7 cellular contexts compared by ENCODE assay signal in the genomic region with DNA sequence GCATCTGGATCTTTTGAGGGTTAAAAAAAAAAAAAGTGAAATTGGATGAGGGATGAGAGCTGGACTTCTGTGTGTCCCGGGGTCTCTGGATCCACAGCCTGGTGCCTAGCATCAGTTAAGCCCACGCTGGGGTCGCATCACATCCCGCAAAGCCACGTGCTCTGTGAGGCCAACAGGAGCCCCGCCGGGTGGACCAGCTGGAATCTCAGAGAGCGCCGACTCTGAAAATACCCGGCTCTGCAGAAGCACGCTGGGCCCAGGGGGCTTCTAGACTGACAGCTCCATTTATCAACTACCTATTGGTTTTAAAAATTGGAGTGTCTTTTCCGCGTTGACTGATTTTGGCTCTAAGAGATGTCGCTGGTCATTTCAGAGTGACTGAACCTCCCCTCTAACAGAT.
DNase-seq lines count a peak whose midpoint lies in the region; ATAC-seq and TF ChIP-seq lines count a peak whose summit lies in the region.
"Not testable (repeated sequence)": the region's sequence is repeated elsewhere in the genome, so short reads cannot be mapped to it uniquely, and the experiment has no call there.

No MANE protein-coding gene starts in this region.

- H3K27ac ChIP-seq in coronary artery (peak overlapping the region in 1 of 2 donors; percentile 48), stomach (peak overlapping the region in 1 of 5 donors; percentile 51)
- H3K27ac ChIP-seq in hepatocyte, psoas muscle: not testable (repeated sequence)

- not testable (repeated sequence) for H3K27ac Mint-ChIP-seq in activated naive CD4-positive, alpha-beta T cell treated with anti-CD3 and anti-CD28 coated beads, Interleukin-2, amount 50 U/mL, for 24 hours; glutamatergic neuron (ENCODE audit: unreplicated experiment); nephron progenitor cell

- not testable (repeated sequence) for H3K4me1 ChIP-seq in hepatocyte (ENCODE audit: insufficient read depth); psoas muscle; stomach

- not testable (repeated sequence) for H4K20me1 ChIP-seq in hepatocyte (ENCODE audit: insufficient read depth, poor library complexity, severe bottlenecking)

- H3K4me3 ChIP-seq in coronary artery (peak overlapping the region; percentile 64), psoas muscle (peak overlapping the region; percentile 52), stomach (peak overlapping the region; percentile 27 to 36 (median 32))
- H3K4me3 ChIP-seq in hepatocyte = not testable (repeated sequence)

- H3K4me3 Mint-ChIP-seq in activated naive CD4-positive, alpha-beta T cell treated with anti-CD3 and anti-CD28 coated beads, Interleukin-2, amount 50 U/mL, for 24 hours = peak overlapping the region; percentile 26
- peak overlapping the region; percentile 42 for H3K4me3 Mint-ChIP-seq in glutamatergic neuron (ENCODE audit: unreplicated experiment)
- H3K4me3 Mint-ChIP-seq in nephron progenitor cell = not testable (repeated sequence)

- TF ChIP-seq POLR2A in stomach (IDR thresholded peaks at IDR 0.05) = not testable (repeated sequence)

- intact Hi-C loops in psoas muscle (cut with DNase I); stomach (cut with DNase I; ENCODE audit: low total_unique reads): not testable (repeated sequence)

- H2AFZ ChIP-seq in hepatocyte = not testable (repeated sequence)

- H3K9me3 ChIP-seq in hepatocyte (ENCODE audit: low read depth); psoas muscle; stomach: not testable (repeated sequence)

- not testable (repeated sequence) for ATAC-seq in psoas muscle

- peak overlapping the region; percentile 71 for H3K4me2 ChIP-seq in hepatocyte

- H3K36me3 Mint-ChIP-seq in activated naive CD4-positive, alpha-beta T cell treated with anti-CD3 and anti-CD28 coated beads, Interleukin-2, amount 50 U/mL, for 24 hours; glutamatergic neuron (ENCODE audit: unreplicated experiment); nephron progenitor cell (ENCODE audit: low read depth): not testable (repeated sequence)

- not testable (repeated sequence) for H3K9me3 Mint-ChIP-seq in activated naive CD4-positive, alpha-beta T cell treated with anti-CD3 and anti-CD28 coated beads, Interleukin-2, amount 50 U/mL, for 24 hours; glutamatergic neuron (ENCODE audit: unreplicated experiment); nephron progenitor cell

- H3K9me2 ChIP-seq in hepatocyte (replicated peaks; ENCODE audit: insufficient read depth) = not testable (repeated sequence)

- H3K27me3 ChIP-seq in hepatocyte; psoas muscle (ENCODE audit: insufficient read depth in 3 of 3, low read length in 2 of 3); stomach: not testable (repeated sequence)

- not testable (repeated sequence) for H3K79me2 ChIP-seq in hepatocyte

- not testable (repeated sequence) for TF ChIP-seq EP300 in stomach (IDR thresholded peaks at IDR 0.05)

- not testable (repeated sequence) for H3K36me3 ChIP-seq in hepatocyte (replicated peaks; ENCODE audit: insufficient read depth, low read depth); psoas muscle (ENCODE audit: insufficient read depth in 1 of 2, low read depth in 1 of 2); stomach

- not testable (repeated sequence) for TF ChIP-seq CTCF in coronary artery (IDR thresholded peaks at IDR 0.05); glutamatergic neuron (IDR thresholded peaks at IDR 0.05; ENCODE audit: partially characterized antibody, unreplicated experiment); hepatocyte (IDR thresholded peaks at IDR 0.05; ENCODE audit: poor library complexity); nephron progenitor cell (IDR thresholded peaks at IDR 0.05); psoas muscle (IDR thresholded peaks at IDR 0.05); stomach (IDR thresholded peaks at IDR 0.05)

- H3K4me1 Mint-ChIP-seq in activated naive CD4-positive, alpha-beta T cell treated with anti-CD3 and anti-CD28 coated beads, Interleukin-2, amount 50 U/mL, for 24 hours; glutamatergic neuron (ENCODE audit: low read depth, unreplicated experiment); nephron progenitor cell: not testable (repeated sequence)

- peak; percentile 35 for DNase-seq in coronary artery (ENCODE audit: low spot score)
- DNase-seq in glutamatergic neuron = peak; percentile 33
- not testable (repeated sequence) for DNase-seq in hepatocyte (ENCODE audit: low spot score); psoas muscle; stomach
- peak; percentile 17 for DNase-seq in nephron progenitor cell

- WGBS in hepatocyte (ENCODE audit: low lambda C conversion rate, missing lambda C conversion rate) = 41% methylated on average over 12 of the region's 14 CpGs
- WGBS in psoas muscle, 3 donors = 34 to 49% (median 44%) methylated on average over 10 to 13 of the region's 14 CpGs
- 34 to 42% (median 38%) methylated on average over 6 to 14 of the region's 14 CpGs for whole genome bisulfite sequencing in stomach, 5 donors

- H3K27me3 Mint-ChIP-seq in activated naive CD4-positive, alpha-beta T cell treated with anti-CD3 and anti-CD28 coated beads, Interleukin-2, amount 50 U/mL, for 24 hours; glutamatergic neuron (ENCODE audit: unreplicated experiment); nephron progenitor cell (ENCODE audit: low read depth, poor library complexity): not testable (repeated sequence)
